ENCODE assay signal across 7 cellular contexts in genomic region chr13:96075953-96076543, GRCh38. TPM values are rescaled to one million over a fixed set of nuclear protein-coding genes. Genes with fewer than 3 reads are reported as not detected.
DNase-seq lines count a peak whose midpoint lies in the region; ATAC-seq and TF ChIP-seq lines count a peak whose summit lies in the region.

No MANE protein-coding gene starts in this region.

- ATAC-seq in HG03432 (IDR thresholded peaks at IDR 0.05; ENCODE audit: unreplicated experiment) (peak; percentile 67), psoas muscle (no peak), HG03039 (IDR thresholded peaks at IDR 0.05; ENCODE audit: unreplicated experiment) (no peak)

- H3K27ac ChIP-seq in brain microvascular endothelial cell (no peak overlapping the region), psoas muscle (no peak overlapping the region)

- H3K27me3 ChIP-seq in brain microvascular endothelial cell (replicated peaks) (no peaks in the 10 kb centered on the region), psoas muscle (ENCODE audit: insufficient read depth in 3 of 3, low read length in 2 of 3) (peaks cover 0 to 4% (median 0%) of the 10 kb centered on the region in 3 donors)

- in situ Hi-C loops in GM13977 (cut with MboI; ENCODE audit: low pct_unique_long_range_greater_than_20kb, low sequenced_read_pairs, unreplicated experiment) (no loop called here), brain microvascular endothelial cell (cut with HindIII; ENCODE audit: low pct_ligation_motif_present, low sequenced_read_pairs) (no loop called here)

- H3K36me3 Mint-ChIP-seq in activated T-helper 1 cell treated with anti-CD3 and anti-CD28 coated beads, Interleukin-12 subunit alpha, Interleukin-12 subunit beta, Interleukin-2, Interleukin-4 antibody, amounts not matched to agents 30 ng/mL and 10 ng/mL and 1 ng/mL, durations not matched to agents 14 hours and 24 hours and 36 hours (ENCODE audit: low read depth), result no peaks in the 10 kb centered on the region

- H3K27ac Mint-ChIP-seq in activated T-helper 1 cell treated with anti-CD3 and anti-CD28 coated beads, Interleukin-12 subunit alpha, Interleukin-12 subunit beta, Interleukin-2, Interleukin-4 antibody, amounts not matched to agents 30 ng/mL and 10 ng/mL and 1 ng/mL, durations not matched to agents 14 hours and 24 hours and 36 hours, result no peak overlapping the region

- no peak for DNase-seq in GM13977 (ENCODE audit: low spot score)
- peak; percentile 16 for DNase-seq in brain microvascular endothelial cell
- DNase-seq in psoas muscle, result no peak
- DNase-seq in activated T-helper 1 cell treated with anti-CD3 and anti-CD28 coated beads, Interleukin-12 subunit alpha, Interleukin-12 subunit beta, Interleukin-2, Interleukin-4 antibody, amounts not matched to agents 30 ng/mL and 10 ng/mL and 1 ng/mL, durations not matched to agents 14 hours and 24 hours and 36 hours (ENCODE audit: low spot score), result no peak
- no peak for DNase-seq in cerebellar nuclear complex (lab: John Stamatoyannopoulos, UW)

- no peaks in the 10 kb centered on the region for H3K9me3 Mint-ChIP-seq in activated T-helper 1 cell treated with anti-CD3 and anti-CD28 coated beads, Interleukin-12 subunit alpha, Interleukin-12 subunit beta, Interleukin-2, Interleukin-4 antibody, amounts not matched to agents 30 ng/mL and 10 ng/mL and 1 ng/mL, durations not matched to agents 14 hours and 24 hours and 36 hours

- H3K4me1 Mint-ChIP-seq in activated T-helper 1 cell treated with anti-CD3 and anti-CD28 coated beads, Interleukin-12 subunit alpha, Interleukin-12 subunit beta, Interleukin-2, Interleukin-4 antibody, amounts not matched to agents 30 ng/mL and 10 ng/mL and 1 ng/mL, durations not matched to agents 14 hours and 24 hours and 36 hours (ENCODE audit: low read depth), result no peaks in the 10 kb centered on the region

- H3K4me3 Mint-ChIP-seq in activated T-helper 1 cell treated with anti-CD3 and anti-CD28 coated beads, Interleukin-12 subunit alpha, Interleukin-12 subunit beta, Interleukin-2, Interleukin-4 antibody, amounts not matched to agents 30 ng/mL and 10 ng/mL and 1 ng/mL, durations not matched to agents 14 hours and 24 hours and 36 hours, result no peak overlapping the region

- intact Hi-C loops in psoas muscle (cut with DNase I), result no loop called here
- intact Hi-C loops in activated T-helper 1 cell treated with anti-CD3 and anti-CD28 coated beads, Interleukin-12 subunit alpha, Interleukin-12 subunit beta, Interleukin-2, Interleukin-4 antibody, amounts not matched to agents 30 ng/mL and 10 ng/mL and 1 ng/mL, durations not matched to agents 14 hours and 24 hours and 36 hours (cut with micrococcal nuclease), result no loop called here

- H3K36me3 ChIP-seq in brain microvascular endothelial cell (replicated peaks), result no peaks in the 10 kb centered on the region
- no peaks in the 10 kb centered on the region for H3K36me3 ChIP-seq in psoas muscle (ENCODE audit: insufficient read depth in 1 of 2, low read depth in 1 of 2)

- no peaks in the 10 kb centered on the region for H3K4me1 ChIP-seq in psoas muscle

- H3K4me3 ChIP-seq in brain microvascular endothelial cell (ENCODE audit: low read depth, low read length), result no peak overlapping the region
- no peak overlapping the region for H3K4me3 ChIP-seq in psoas muscle

- H3K9me3 ChIP-seq in psoas muscle, result no peaks in the 10 kb centered on the region

- WGBS in psoas muscle, 3 donors, result 67 to 80% (median 68%) methylated on average over 3 of the region's 3 CpGs

- TF ChIP-seq CTCF in GM13977 (IDR thresholded peaks at IDR 0.05; ENCODE audit: extremely low read depth, insufficient read depth, missing control alignments), result peak; percentile 60
- TF ChIP-seq CTCF in brain microvascular endothelial cell (IDR thresholded peaks at IDR 0.05; ENCODE audit: low read depth, low read length, missing control alignments), result peak; percentile 50
- TF ChIP-seq CTCF in psoas muscle (IDR thresholded peaks at IDR 0.05), result peak; percentile 34

- H3K27me3 Mint-ChIP-seq in activated T-helper 1 cell treated with anti-CD3 and anti-CD28 coated beads, Interleukin-12 subunit alpha, Interleukin-12 subunit beta, Interleukin-2, Interleukin-4 antibody, amounts not matched to agents 30 ng/mL and 10 ng/mL and 1 ng/mL, durations not matched to agents 14 hours and 24 hours and 36 hours (ENCODE audit: insufficient read depth), result no peaks in the 10 kb centered on the region

RNA-seq across cellular contexts. Expression of gene HS6ST3, which starts 13.9 kb away (rescaled TPM):
- total RNA-seq in psoas muscle, result under 1 TPM; 0.07 to 0.58 (median 0.19) TPM
- under 1 TPM; 0.01 to 0.13 (median 0.10) TPM for polyA plus RNA-seq in psoas muscle
- total RNA-seq in activated T-helper 1 cell treated with anti-CD3 and anti-CD28 coated beads, Interleukin-12 subunit alpha, Interleukin-12 subunit beta, Interleukin-2, Interleukin-4 antibody, amounts not matched to agents 30 ng/mL and 10 ng/mL and 1 ng/mL, durations not matched to agents 14 hours and 24 hours and 36 hours, result not detected in 2 replicates

RNA-seq across cellular contexts. Expression of gene UGGT2, which starts 22.8 kb away (rescaled TPM):
- total RNA-seq in psoas muscle, result 1 to 10 TPM; 4.3 to 7.2 (median 5.9) TPM
- 1 to 10 TPM; 2.1 to 3.1 (median 2.7) TPM for polyA plus RNA-seq in psoas muscle
- 0.26 TPM in 1 of 2 replicates, not detected in the other for total RNA-seq in activated T-helper 1 cell treated with anti-CD3 and anti-CD28 coated beads, Interleukin-12 subunit alpha, Interleukin-12 subunit beta, Interleukin-2, Interleukin-4 antibody, amounts not matched to agents 30 ng/mL and 10 ng/mL and 1 ng/mL, durations not matched to agents 14 hours and 24 hours and 36 hours
